Comparison of ENCODE assay signal across 25 cellular contexts in genomic region chr10:115949282-115949844, GRCh38.
"Had no signal": no experiment of that assay in that cellular context is flagged by ENCODE, and none has a peak within 500 bp of the region (broad histone marks: within the 10 kb centered on the region; RNA-seq: fewer than 3 reads in every experiment).

No MANE protein-coding gene starts in this region.

- H3K27ac ChIP-seq: adrenal gland, colonic mucosa, dorsolateral prefrontal cortex, sigmoid colon, thoracic aorta had no signal

- H3K4me3 ChIP-seq: adrenal gland, colonic mucosa, dorsolateral prefrontal cortex, mucosa of descending colon, sigmoid colon, thoracic aorta had no signal

- H3K27ac Mint-ChIP-seq: activated naive CD4-positive, alpha-beta T cell treated with anti-CD3 and anti-CD28 coated beads, Interleukin-2, amount 50 U/mL, for 72 hours; effector memory CD8-positive, alpha-beta T cell; memory B cell; stimulated activated naive B cell treated with anti-CD40 and anti-IgM and Interleukin-4, amounts not matched to agents 10 μg/mL and 1 μg/mL and 100 μg/mL, for 72 hours had no signal

- H3K36me3 Mint-ChIP-seq: activated naive CD4-positive, alpha-beta T cell treated with anti-CD3 and anti-CD28 coated beads, Interleukin-2, amount 50 U/mL, for 72 hours; memory B cell; stimulated activated naive B cell treated with anti-CD40 and anti-IgM and Interleukin-4, amounts not matched to agents 10 μg/mL and 1 μg/mL and 100 μg/mL, for 72 hours had no signal

- FAIRE-seq: astrocyte, endothelial cell of umbilical vein, frontal cortex, TTC549 had no signal

- H3K27me3 Mint-ChIP-seq: effector memory CD8-positive, alpha-beta T cell; memory B cell; stimulated activated naive B cell treated with anti-CD40 and anti-IgM and Interleukin-4, amounts not matched to agents 10 μg/mL and 1 μg/mL and 100 μg/mL, for 72 hours had no signal

- H3K4me3 Mint-ChIP-seq: effector memory CD8-positive, alpha-beta T cell; memory B cell; stimulated activated naive B cell treated with anti-CD40 and anti-IgM and Interleukin-4, amounts not matched to agents 10 μg/mL and 1 μg/mL and 100 μg/mL, for 72 hours had no signal

- DNase-seq: activated CD4-positive, alpha-beta T cell treated with anti-CD3 and anti-CD28 coated beads for 1 hour; activated gamma-delta T cell treated with Interleukin-2 at 50 U/mL for 16 hours; activated T-cell treated with anti-CD3 and anti-CD28 coated beads, Interleukin-2, amount 50 U/mL, for 1 hour; adrenal gland; central memory CD4-positive, alpha-beta T cell; colonic mucosa; dorsolateral prefrontal cortex; effector memory CD8-positive, alpha-beta T cell; glutamatergic neuron; hippocampal formation; mucosa of descending colon; occipital lobe; sigmoid colon; stimulated activated CD4-positive, alpha-beta T cell treated with anti-CD3 and anti-CD28 coated beads, Interleukin-2, amount 100 ng/mL, for 48 hours; stimulated activated CD8-positive, alpha-beta memory T cell treated with anti-CD3 and anti-CD28 coated beads, Interleukin-4, amount 100 ng/mL, for 48 hours; stimulated activated naive B cell treated with anti-CD40 and anti-IgM and Interleukin-4, amounts not matched to agents 10 μg/mL and 1 μg/mL and 100 μg/mL, for 72 hours; T-helper 1 cell had no signal

- H3K9me3 ChIP-seq: adrenal gland, colonic mucosa, mucosa of descending colon, sigmoid colon, thoracic aorta had no signal

- H3K4me1 ChIP-seq: colonic mucosa had no signal

- ATAC-seq: activated naive CD4-positive, alpha-beta T cell treated with anti-CD3 and anti-CD28 coated beads, Interleukin-2, amount 50 U/mL, for 72 hours; effector memory CD8-positive, alpha-beta T cell; esophagus mucosa; mucosa of descending colon had no signal

- H3K9me3 Mint-ChIP-seq: activated naive CD4-positive, alpha-beta T cell treated with anti-CD3 and anti-CD28 coated beads, Interleukin-2, amount 50 U/mL, for 72 hours; effector memory CD8-positive, alpha-beta T cell; memory B cell; stimulated activated naive B cell treated with anti-CD40 and anti-IgM and Interleukin-4, amounts not matched to agents 10 μg/mL and 1 μg/mL and 100 μg/mL, for 72 hours had no signal

- H3K27me3 ChIP-seq: adrenal gland, colonic mucosa, sigmoid colon had no signal

- H3K4me1 Mint-ChIP-seq: memory B cell; stimulated activated naive B cell treated with anti-CD40 and anti-IgM and Interleukin-4, amounts not matched to agents 10 μg/mL and 1 μg/mL and 100 μg/mL, for 72 hours had no signal

- H3K36me3 ChIP-seq: adrenal gland, colonic mucosa, sigmoid colon, thoracic aorta had no signal
